In genomic region chr1:42430751-42431150, GRCh38 we compare ENCODE assay signal across 21 cellular contexts. TPM values are rescaled to one million over a fixed set of nuclear protein-coding genes. Genes with fewer than 3 reads are reported as not detected.
"Had no signal": no experiment of that assay in that cellular context is flagged by ENCODE, and none has a peak within 500 bp of the region (broad histone marks: within the 10 kb centered on the region; RNA-seq: fewer than 3 reads in every experiment).

No MANE protein-coding gene starts in this region.

- ATAC-seq: body of pancreas; stimulated activated naive B cell treated with anti-CD40 and anti-IgM and Interleukin-4, amounts not matched to agents 10 μg/mL and 1 μg/mL and 100 μg/mL, for 72 hours had no signal

- H3K27me3 Mint-ChIP-seq: activated naive CD8-positive, alpha-beta T cell; stimulated activated naive B cell treated with anti-CD40 and anti-IgM and Interleukin-4, amounts not matched to agents 10 μg/mL and 1 μg/mL and 100 μg/mL, for 72 hours; type B pancreatic cell had no signal

- DNase-seq: activated CD4-positive, alpha-beta T cell treated with anti-CD3 and anti-CD28 coated beads for 4 hours; activated CD8-positive, alpha-beta memory T cell treated with anti-CD3 and anti-CD28 coated beads, Interleukin-2, amount 50 U/mL, for 48 hours; activated gamma-delta T cell treated with Interleukin-2 at 50 U/mL for 16 hours; amniotic stem cell; body of pancreas; central memory CD4-positive, alpha-beta T cell; effector CD8-positive, alpha-beta T cell; head of caudate nucleus; nucleus accumbens; stimulated activated CD4-positive, alpha-beta T cell treated with anti-CD3 and anti-CD28 coated beads, Interleukin-2, amount 100 ng/mL, for 48 hours; stimulated activated naive B cell treated with anti-CD40 and anti-IgM and Interleukin-4, amounts not matched to agents 10 μg/mL and 1 μg/mL and 100 μg/mL, for 72 hours; substantia nigra had no signal

- H3K27me3 ChIP-seq: body of pancreas, right atrium auricular region had no signal

- H3K4me1 ChIP-seq: body of pancreas had no signal

- H3K36me3 Mint-ChIP-seq: type B pancreatic cell had no signal

- H3K27ac Mint-ChIP-seq: activated naive CD8-positive, alpha-beta T cell; nephron; stimulated activated naive B cell treated with anti-CD40 and anti-IgM and Interleukin-4, amounts not matched to agents 10 μg/mL and 1 μg/mL and 100 μg/mL, for 72 hours; T-helper 1 cell treated with Interleukin-12 subunit alpha and Interleukin-12 subunit beta and Interleukin-4 antibody, amounts not matched to agents 30 μg/mL and 1 μg/mL, for 36 hours; type B pancreatic cell had no signal

- H3K9me3 Mint-ChIP-seq: nephron; stimulated activated naive B cell treated with anti-CD40 and anti-IgM and Interleukin-4, amounts not matched to agents 10 μg/mL and 1 μg/mL and 100 μg/mL, for 72 hours; T-helper 1 cell treated with Interleukin-12 subunit alpha and Interleukin-12 subunit beta and Interleukin-4 antibody, amounts not matched to agents 30 μg/mL and 1 μg/mL, for 36 hours; type B pancreatic cell had no signal

- H3K4me3 ChIP-seq: body of pancreas, coronary artery, lung, right atrium auricular region had no signal

- H3K4me3 Mint-ChIP-seq: activated naive CD8-positive, alpha-beta T cell; nephron; stimulated activated naive B cell treated with anti-CD40 and anti-IgM and Interleukin-4, amounts not matched to agents 10 μg/mL and 1 μg/mL and 100 μg/mL, for 72 hours; T-helper 1 cell treated with Interleukin-12 subunit alpha and Interleukin-12 subunit beta and Interleukin-4 antibody, amounts not matched to agents 30 μg/mL and 1 μg/mL, for 36 hours; type B pancreatic cell had no signal

- H3K27ac ChIP-seq: body of pancreas, coronary artery, epithelial cell of prostate, right atrium auricular region had no signal

- H3K9me3 ChIP-seq: body of pancreas, right atrium auricular region had no signal

- H3K36me3 ChIP-seq: right atrium auricular region had no signal

RNA-seq across cellular contexts. Expression of gene ZMYND12, which starts 25.1 kb away (rescaled TPM):
- total RNA-seq: frontal cortex had no signal
